In genomic region chr2:60882971-60883753, GRCh38 we compare ENCODE assay signal across 8 cellular contexts.
DNase-seq lines count a peak whose midpoint lies in the region; ATAC-seq and TF ChIP-seq lines count a peak whose summit lies in the region.

No MANE protein-coding gene starts in this region.

- H3K9me3 Mint-ChIP-seq in effector memory CD8-positive, alpha-beta T cell, result no peaks in the 10 kb centered on the region
- H3K9me3 Mint-ChIP-seq in nephron progenitor cell, result no peaks in the 10 kb centered on the region

- ATAC-seq in HG03108 (IDR thresholded peaks at IDR 0.05; ENCODE audit: unreplicated experiment), result peak; percentile 26
- ATAC-seq in effector memory CD8-positive, alpha-beta T cell (replicated peaks), result no peak

- H3K27me3 Mint-ChIP-seq in effector memory CD8-positive, alpha-beta T cell, result no peaks in the 10 kb centered on the region
- peaks cover 2% of the 10 kb centered on the region for H3K27me3 Mint-ChIP-seq in nephron progenitor cell (ENCODE audit: low read depth, poor library complexity)

- peak; percentile 17 for DNase-seq in stimulated activated CD4-positive, alpha-beta T cell treated with anti-CD3 and anti-CD28 coated beads, Interleukin-4, amount 100 ng/mL, for 24 hours
- DNase-seq in stimulated activated CD4-positive, alpha-beta T cell treated with anti-CD3 and anti-CD28 coated beads, Interleukin-2, amount 100 ng/mL, for 48 hours, result no peak
- DNase-seq in SKM-1 treated with dmso at 0.1 percent for 144 hours (lab: John Stamatoyannopoulos, UW; ENCODE audit: unreplicated experiment) (peak; percentile 75), nephron progenitor cell (peak; percentile 16), hepatic stellate cell (ENCODE audit: low spot score) (no peak), NK-92 (lab: John Stamatoyannopoulos, UW; ENCODE audit: unreplicated experiment) (no peak)
- peak in 2 of 3 experiments; percentile 7 to 32 for DNase-seq in effector memory CD8-positive, alpha-beta T cell

- peak overlapping the region; percentile 97 to 98 for H3K27ac Mint-ChIP-seq in effector memory CD8-positive, alpha-beta T cell
- H3K27ac Mint-ChIP-seq in nephron progenitor cell, result peak overlapping the region; percentile 60

- H3K4me1 Mint-ChIP-seq in effector memory CD8-positive, alpha-beta T cell (ENCODE audit: low read depth in 2 of 2), result peaks cover 28 to 39% of the 10 kb centered on the region in 2 donors
- peaks cover 47% of the 10 kb centered on the region for H3K4me1 Mint-ChIP-seq in nephron progenitor cell

- H3K36me3 Mint-ChIP-seq in effector memory CD8-positive, alpha-beta T cell (ENCODE audit: insufficient read depth), result peaks cover 48% of the 10 kb centered on the region
- no peaks in the 10 kb centered on the region for H3K36me3 Mint-ChIP-seq in nephron progenitor cell (ENCODE audit: low read depth)

- peak overlapping the region; percentile 93 to 94 for H3K4me3 Mint-ChIP-seq in effector memory CD8-positive, alpha-beta T cell
- peak overlapping the region; percentile 95 for H3K4me3 Mint-ChIP-seq in nephron progenitor cell

- no peak for TF ChIP-seq CTCF in nephron progenitor cell (IDR thresholded peaks at IDR 0.05)

Comparison
In these comparisons a context has a peak if more than half of its experiments do, and no peak if none do; other contexts are left out.
1. DNase-seq: peak in stimulated activated CD4-positive, alpha-beta T cell treated with anti-CD3 and anti-CD28 coated beads, Interleukin-4, amount 100 ng/mL, for 24 hours (single experiment), SKM-1 treated with dmso at 0.1 percent for 144 hours (single experiment), effector memory CD8-positive, alpha-beta T cell (2 of 3) and nephron progenitor cell (single experiment); none in stimulated activated CD4-positive, alpha-beta T cell treated with anti-CD3 and anti-CD28 coated beads, Interleukin-2, amount 100 ng/mL, for 48 hours (0 of 2), hepatic stellate cell (single experiment) and NK-92 (single experiment).